Comparison of ENCODE assay signal across 1 cellular context in genomic region chr10:29773675-29774091, GRCh38.
TF ChIP-seq lines count a peak whose summit lies in the region.

No MANE protein-coding gene starts in this region.

TF ChIP-seq in K562, 482 proteins besides CTCF, POLR2A, EP300 and RAD21 (continued from another document):
- TF ChIP-seq DEAF1 (CRISPR knock-in tag; IDR thresholded peaks at IDR 0.05) (no peak), MAFG (tag; conservative IDR thresholded peaks at IDR 0.05) (peak; percentile 79), ZNF347 (CRISPR knock-in tag; IDR thresholded peaks at IDR 0.05; ENCODE audit: low read depth) (no peak), ZNF316 (IDR thresholded peaks at IDR 0.05) (peak; percentile 81), TARDBP (IDR thresholded peaks at IDR 0.05) (no peak), MAFF (IDR thresholded peaks at IDR 0.05; ENCODE audit: low read length) (peak; percentile 44; the same call in 1 of the 2 replicates), ZNF311 (CRISPR knock-in tag; IDR thresholded peaks at IDR 0.05) (no peak), C11orf30 (IDR thresholded peaks at IDR 0.05; ENCODE audit: low read depth) (peak; percentile 66), ZFP91 (CRISPR knock-in tag; IDR thresholded peaks at IDR 0.05) (no peak), ZNF197 (CRISPR knock-in tag; IDR thresholded peaks at IDR 0.05; ENCODE audit: low read depth) (no peak)
